20 cellular contexts compared by ENCODE assay signal in genomic region chr3:35793668-35794067, GRCh38.
"Had no signal": no experiment of that assay in that cellular context is flagged by ENCODE, and none has a peak within 500 bp of the region (broad histone marks: within the 10 kb centered on the region; RNA-seq: fewer than 3 reads in every experiment).

No MANE protein-coding gene starts in this region.

- H3K27me3 ChIP-seq: right atrium auricular region, suprapubic skin, tibial nerve, vagina had no signal

- ATAC-seq: mucosa of descending colon; naive thymus-derived CD4-positive, alpha-beta T cell; sciatic nerve; stimulated activated effector memory CD8-positive, alpha-beta T cell treated with anti-CD3 and anti-CD28 coated beads, Interleukin-12 subunit alpha, Interleukin-12 subunit beta, amount 100 ng/mL, for 72 hours had no signal

- DNase-seq: islet precursor cell; left ventricle myocardium inferior; midbrain; mucosa of descending colon; naive thymus-derived CD4-positive, alpha-beta T cell; nucleus accumbens; stimulated activated CD4-positive, alpha-beta T cell treated with anti-CD3 and anti-CD28 coated beads, Interleukin-12 subunit alpha, Interleukin-12 subunit beta, amount 100 ng/mL, for 4 hours; stimulated activated CD4-positive, alpha-beta T cell treated with anti-CD3 and anti-CD28 coated beads, Interleukin-15, amount 100 ng/mL, for 24 hours; stimulated activated CD4-positive, alpha-beta T cell treated with anti-CD3 and anti-CD28 coated beads, Interleukin-2, amount 100 ng/mL, for 24 hours; stimulated activated CD4-positive, alpha-beta T cell treated with anti-CD3 and anti-CD28 coated beads, Interleukin-4, amount 100 ng/mL, for 24 hours; stimulated activated naive CD4-positive, alpha-beta T cell had no signal

- H3K4me1 ChIP-seq: parathyroid adenoma, right atrium auricular region, suprapubic skin, tibial nerve, vagina had no signal

- H3K4me3 ChIP-seq: left ventricle myocardium inferior, lung, mucosa of descending colon, right atrium auricular region, skin epidermis, suprapubic skin, tibial nerve, vagina had no signal

- H3K9me3 ChIP-seq: left ventricle myocardium inferior, mucosa of descending colon, right atrium auricular region, suprapubic skin, tibial nerve, vagina had no signal

- H2AFZ ChIP-seq: parathyroid adenoma had no signal

- H3K9ac ChIP-seq: parathyroid adenoma had no signal

- H3K27ac ChIP-seq: left ventricle myocardium inferior, parathyroid adenoma, right atrium auricular region, skin epidermis, suprapubic skin, tibial nerve, vagina had no signal

- H3K36me3 ChIP-seq: left ventricle myocardium inferior, right atrium auricular region, suprapubic skin, tibial nerve, vagina had no signal
